In the genomic region with DNA sequence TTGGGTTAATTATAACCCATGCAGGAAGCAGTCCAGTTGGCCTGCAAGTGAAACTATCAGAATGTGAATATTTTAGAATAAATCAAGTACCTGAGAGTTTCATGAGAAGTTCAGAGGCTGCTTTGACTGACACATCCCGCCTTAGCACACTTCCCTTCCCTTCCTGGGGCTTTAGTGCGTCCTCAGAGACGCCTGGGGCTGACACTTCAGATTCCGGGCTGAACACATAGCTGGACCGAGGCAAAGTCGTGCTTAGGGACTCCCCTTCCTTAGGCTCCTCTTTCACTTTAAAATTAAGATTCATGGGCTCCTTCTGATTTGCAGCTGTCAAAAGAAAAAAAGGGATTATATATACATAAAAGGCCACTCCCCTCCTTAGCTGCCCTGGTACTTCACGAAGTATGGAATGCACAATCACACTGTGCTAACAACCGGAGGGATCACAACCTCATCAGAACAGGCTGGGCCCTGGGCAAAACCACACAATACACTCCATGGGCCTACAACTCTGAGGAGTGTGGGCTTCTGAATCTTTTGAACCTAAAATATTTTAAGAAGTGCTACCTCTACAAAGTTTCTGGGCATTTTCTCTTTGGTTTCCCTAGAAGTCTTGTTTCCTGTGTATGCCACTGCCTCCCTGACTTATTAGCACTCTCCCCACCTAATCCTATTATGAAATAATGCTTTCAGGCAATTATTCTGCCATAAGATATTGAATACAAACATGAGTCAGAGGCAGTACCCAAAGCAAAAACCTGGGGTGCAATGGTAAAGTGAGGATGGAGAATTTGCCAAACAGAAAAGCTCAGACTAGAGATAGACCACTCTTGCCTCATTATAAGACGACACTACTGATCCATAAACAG, we compare ENCODE assay signal across 15 cellular contexts.
DNase-seq lines count a peak whose midpoint lies in the region; ATAC-seq and TF ChIP-seq lines count a peak whose summit lies in the region.
"Had no signal": no experiment of that assay in that cellular context is flagged by ENCODE, and none has a peak within 500 bp of the region (broad histone marks: within the 10 kb centered on the region; RNA-seq: fewer than 3 reads in every experiment).

No MANE protein-coding gene starts in this region.

- no peak for TF ChIP-seq CTCF in WTC11 (IDR thresholded peaks at IDR 0.05)
- no peak for TF ChIP-seq CTCF in nephron progenitor cell (IDR thresholded peaks at IDR 0.05)
- no peak for TF ChIP-seq CTCF in ascending aorta (IDR thresholded peaks at IDR 0.05)

- H3K4me3 Mint-ChIP-seq in WTC11 (no peak overlapping the region), nephron progenitor cell (no peak overlapping the region)
- H3K4me3 Mint-ChIP-seq: activated CD4-positive, alpha-beta memory T cell treated with anti-CD3 and anti-CD28 coated beads, Interleukin-2, amount 10 ng/mL, durations not matched to agents 7 days and 5 days had no signal

- POLR2A ChIA-PET in WTC11 (lab: Charles Lee): no interaction called here

- H3K27ac Mint-ChIP-seq in WTC11 (peak overlapping the region; percentile 61), nephron progenitor cell (peak overlapping the region; percentile 93)
- H3K27ac Mint-ChIP-seq: activated CD4-positive, alpha-beta memory T cell treated with anti-CD3 and anti-CD28 coated beads, Interleukin-2, amount 10 ng/mL, durations not matched to agents 7 days and 5 days had no signal

- peak; percentile 74 to 87 for DNase-seq in HAP-1 (ENCODE audit: low spot score in 2 of 2)
- no peak for DNase-seq in WTC11 (ENCODE audit: low spot score)
- no peak for DNase-seq in nephron progenitor cell
- no peak for DNase-seq in ascending aorta (ENCODE audit: low spot score in 2 of 2)
- DNase-seq in SIG-M5 (lab: John Stamatoyannopoulos, UW): no peak
- no peak for DNase-seq in DMS53 treated with DMSO at 0.1 percent for 48 hours (lab: John Stamatoyannopoulos, UW; ENCODE audit: unreplicated experiment)
- no peak for DNase-seq in stimulated activated CD4-positive, alpha-beta T cell treated with anti-CD3 and anti-CD28 coated beads, Interleukin-15, amount 100 ng/mL, for 24 hours
- DNase-seq: activated CD4-positive, alpha-beta memory T cell treated with anti-CD3 and anti-CD28 coated beads, Interleukin-2, amount 10 ng/mL, durations not matched to agents 7 days and 5 days; Calu3; hippocampal formation; MG63; NCI-H526 treated with DMSO at 0.1 percent for 48 hours; SW 1271 had no signal

- no peak overlapping the region for H3K27ac ChIP-seq in ascending aorta

- in situ Hi-C loops in HAP-1 (cut with MboI; ENCODE audit: low sequenced_read_pairs): no loop called here

- CTCF ChIA-PET in WTC11 (lab: Charles Lee): interaction anchor here (1.0 kb wide), 1 partner anchor 18 kb away, joined by 3 read pairs; no protein-coding TSS in a partner anchor

- H3K27me3 ChIP-seq in HAP-1 (ENCODE audit: low read depth) (no peaks in the 10 kb centered on the region), ascending aorta (no peaks in the 10 kb centered on the region)
- H3K27me3 ChIP-seq: MG63 had no signal

- intact Hi-C loops in ascending aorta (cut with DNase I): no loop called here

- H3K4me1 Mint-ChIP-seq in WTC11 (peaks cover 38% of the 10 kb centered on the region), nephron progenitor cell (peaks cover 9% of the 10 kb centered on the region)

- H3K36me3 Mint-ChIP-seq in WTC11 (peaks cover 32% of the 10 kb centered on the region), nephron progenitor cell (ENCODE audit: low read depth) (peaks cover 53% of the 10 kb centered on the region)

- no peaks in the 10 kb centered on the region for H3K9me3 ChIP-seq in HAP-1
- H3K9me3 ChIP-seq in ascending aorta: no peaks in the 10 kb centered on the region
- H3K9me3 ChIP-seq: MG63 had no signal

- H3K4me1 ChIP-seq in HAP-1 (peaks cover 14% of the 10 kb centered on the region), ascending aorta (no peaks in the 10 kb centered on the region)

- peak; percentile 50 for ATAC-seq in GM18909 (IDR thresholded peaks at IDR 0.05; ENCODE audit: poor library complexity, unreplicated experiment)
- peak; percentile 64 for ATAC-seq in WTC11
- ATAC-seq: sciatic nerve had no signal

- H3K4me3 ChIP-seq in HAP-1 (no peak overlapping the region), ascending aorta (no peak overlapping the region)
- H3K4me3 ChIP-seq: MG63 had no signal

- H3K9me3 Mint-ChIP-seq in WTC11 (no peaks in the 10 kb centered on the region; the same call in 1 of the 2 replicates), nephron progenitor cell (no peaks in the 10 kb centered on the region)
- H3K9me3 Mint-ChIP-seq: activated CD4-positive, alpha-beta memory T cell treated with anti-CD3 and anti-CD28 coated beads, Interleukin-2, amount 10 ng/mL, durations not matched to agents 7 days and 5 days had no signal

- no peaks in the 10 kb centered on the region for H3K27me3 Mint-ChIP-seq in WTC11 (ENCODE audit: low read depth)
- no peaks in the 10 kb centered on the region for H3K27me3 Mint-ChIP-seq in nephron progenitor cell (ENCODE audit: low read depth, poor library complexity)
- H3K27me3 Mint-ChIP-seq: activated CD4-positive, alpha-beta memory T cell treated with anti-CD3 and anti-CD28 coated beads, Interleukin-2, amount 10 ng/mL, durations not matched to agents 7 days and 5 days had no signal

- H3K36me3 ChIP-seq in HAP-1 (replicated peaks) (peaks cover 7% of the 10 kb centered on the region; the same call in 1 of the 2 replicates), ascending aorta (no peaks in the 10 kb centered on the region)
- H3K36me3 ChIP-seq: MG63 had no signal

TF ChIP-seq in WTC11, 78 proteins besides CTCF, POLR2A, EP300 and RAD21:
- no peak for TF ChIP-seq ZNF232 (CRISPR knock-in tag; IDR thresholded peaks at IDR 0.05)

Comparison
In these comparisons a context has a peak if more than half of its experiments do, and no peak if none do; other contexts are left out.
1. DNase-seq: peak in HAP-1 (2 of 2); none in WTC11 (single experiment), nephron progenitor cell (single experiment), ascending aorta (0 of 2), SIG-M5 (single experiment), DMS53 treated with DMSO at 0.1 percent for 48 hours (single experiment) and stimulated activated CD4-positive, alpha-beta T cell treated with anti-CD3 and anti-CD28 coated beads, Interleukin-15, amount 100 ng/mL, for 24 hours (single experiment).